19 cellular contexts compared by ENCODE assay signal in genomic region chr1:26811057-26811456, GRCh38. TPM values are rescaled to one million over a fixed set of nuclear protein-coding genes. Genes with fewer than 3 reads are reported as not detected.
DNase-seq lines count a peak whose midpoint lies in the region; ATAC-seq lines count a peak whose summit lies in the region.
"Had no signal": no experiment of that assay in that cellular context is flagged by ENCODE, and none has a peak within 500 bp of the region (broad histone marks: within the 10 kb centered on the region; RNA-seq: fewer than 3 reads in every experiment).

No MANE protein-coding gene starts in this region.

- no peaks in the 10 kb centered on the region for H3K36me3 Mint-ChIP-seq in activated T-helper 17 cell treated with anti-CD3 and anti-CD28 coated beads, Interleukin-2, amount 50 U/mL, for 72 hours (ENCODE audit: low read depth)
- H3K36me3 Mint-ChIP-seq in naive thymus-derived CD8-positive, alpha-beta T cell = no peaks in the 10 kb centered on the region
- H3K36me3 Mint-ChIP-seq: IgD-negative memory B cell had no signal

- no peak for ATAC-seq in activated T-helper 17 cell treated with anti-CD3 and anti-CD28 coated beads, Interleukin-2, amount 50 U/mL, for 72 hours (replicated peaks)
- ATAC-seq in naive thymus-derived CD8-positive, alpha-beta T cell = no peak
- ATAC-seq: A549, Right ventricle myocardium inferior had no signal

- H3K4me1 Mint-ChIP-seq in activated T-helper 17 cell treated with anti-CD3 and anti-CD28 coated beads, Interleukin-2, amount 50 U/mL, for 72 hours = peaks cover 18% of the 10 kb centered on the region
- peaks cover 0 to 14% (median 7%) of the 10 kb centered on the region in 4 donors for H3K4me1 Mint-ChIP-seq in naive thymus-derived CD8-positive, alpha-beta T cell

- no peaks in the 10 kb centered on the region for H3K9me3 Mint-ChIP-seq in activated T-helper 17 cell treated with anti-CD3 and anti-CD28 coated beads, Interleukin-2, amount 50 U/mL, for 72 hours
- H3K9me3 Mint-ChIP-seq in naive thymus-derived CD8-positive, alpha-beta T cell = no peaks in the 10 kb centered on the region
- H3K9me3 Mint-ChIP-seq: IgD-negative memory B cell had no signal

- DNase-seq in activated effector memory CD4-positive, alpha-beta T cell treated with anti-CD3 and anti-CD28 coated beads, Interleukin-2, amount 50 U/mL, for 16 hours = peak; percentile 33
- no peak for DNase-seq in activated effector memory CD4-positive, alpha-beta T cell treated with Interleukin-2 at 50 U/mL for 16 hours
- DNase-seq in OCI-M1 (lab: John Stamatoyannopoulos, UW) = peak; percentile 17
- no peak for DNase-seq in naive thymus-derived CD8-positive, alpha-beta T cell
- DNase-seq in foreskin melanocyte = no peak
- DNase-seq in HK-2 (ENCODE audit: unreplicated experiment) = no peak
- no peak for DNase-seq in DMS53 treated with DMSO at 0.1 percent for 48 hours (lab: John Stamatoyannopoulos, UW; ENCODE audit: unreplicated experiment)
- DNase-seq: DMS79, Karpas-422, MG63, NCI-H1048, NCI-H1436, NCI-H1930, NCI-H526 had no signal

- peak overlapping the region; percentile 56 for H3K27ac Mint-ChIP-seq in activated T-helper 17 cell treated with anti-CD3 and anti-CD28 coated beads, Interleukin-2, amount 50 U/mL, for 72 hours
- H3K27ac Mint-ChIP-seq in naive thymus-derived CD8-positive, alpha-beta T cell = peak overlapping the region in 7 of 10 donors; percentile 7 to 89 (median 88)

- POLR2A ChIA-PET in naive thymus-derived CD8-positive, alpha-beta T cell (lab: Charles Lee) = interaction anchor here (0.6 to 1.6 kb wide), 4 partner anchors 10 to 173 kb away, joined by 3 to 6 read pairs (median 4); partner anchors contain the start of gene ZDHHC18

- H3K4me3 Mint-ChIP-seq in activated T-helper 17 cell treated with anti-CD3 and anti-CD28 coated beads, Interleukin-2, amount 50 U/mL, for 72 hours = peak overlapping the region; percentile 36
- peak overlapping the region in 1 of 10 donors; percentile 52 for H3K4me3 Mint-ChIP-seq in naive thymus-derived CD8-positive, alpha-beta T cell
- H3K4me3 Mint-ChIP-seq: IgD-negative memory B cell had no signal

- H3K27me3 Mint-ChIP-seq in activated T-helper 17 cell treated with anti-CD3 and anti-CD28 coated beads, Interleukin-2, amount 50 U/mL, for 72 hours = no peaks in the 10 kb centered on the region
- H3K27me3 Mint-ChIP-seq in naive thymus-derived CD8-positive, alpha-beta T cell = no peaks in the 10 kb centered on the region
- H3K27me3 Mint-ChIP-seq: IgD-negative memory B cell had no signal

RNA-seq across cellular contexts. Expression of gene ZDHHC18, which starts 15.4 kb away (rescaled TPM):
- 10 to 100 TPM; 84.3 to 86.1 TPM for total RNA-seq in activated T-helper 17 cell treated with anti-CD3 and anti-CD28 coated beads, Interleukin-2, amount 50 U/mL, for 72 hours
- 10 to 100 TPM; 29.9 to 37.4 TPM for total RNA-seq in naive thymus-derived CD8-positive, alpha-beta T cell
- polyA plus RNA-seq in naive thymus-derived CD8-positive, alpha-beta T cell = 10 to 100 TPM in 2 of 3 donors, 1 to 10 TPM in 1; 4.6 to 17.2 (median 12.8) TPM

RNA-seq across cellular contexts. Expression of gene PIGV, which starts 23.3 kb away (rescaled TPM):
- total RNA-seq in activated T-helper 17 cell treated with anti-CD3 and anti-CD28 coated beads, Interleukin-2, amount 50 U/mL, for 72 hours = 10 to 100 TPM; 14.0 to 18.1 TPM
- total RNA-seq in naive thymus-derived CD8-positive, alpha-beta T cell = 10 to 100 TPM; 25.2 to 27.2 TPM
- 10 to 100 TPM in 1 of 3 donors, 1 to 10 TPM in 2; 8.2 to 14.4 (median 9.6) TPM for polyA plus RNA-seq in naive thymus-derived CD8-positive, alpha-beta T cell

RNA-seq across cellular contexts. Expression of gene SFN, which starts 51.9 kb away (rescaled TPM):
- total RNA-seq in activated T-helper 17 cell treated with anti-CD3 and anti-CD28 coated beads, Interleukin-2, amount 50 U/mL, for 72 hours = 1 to 10 TPM; 4.3 to 4.7 TPM
- total RNA-seq in naive thymus-derived CD8-positive, alpha-beta T cell = under 1 TPM; 0.38 to 0.47 TPM
- not detected for polyA plus RNA-seq in naive thymus-derived CD8-positive, alpha-beta T cell
- total RNA-seq: Right ventricle myocardium inferior, SK-MEL-5 had no signal
- polyA plus RNA-seq: IgD-negative memory B cell had no signal

Comparison
In these comparisons a context has a peak if more than half of its experiments do, and no peak if none do; other contexts are left out.
1. DNase-seq: peak in activated effector memory CD4-positive, alpha-beta T cell treated with anti-CD3 and anti-CD28 coated beads, Interleukin-2, amount 50 U/mL, for 16 hours (single experiment) and OCI-M1 (single experiment); none in activated effector memory CD4-positive, alpha-beta T cell treated with Interleukin-2 at 50 U/mL for 16 hours (single experiment), naive thymus-derived CD8-positive, alpha-beta T cell (0 of 10), foreskin melanocyte (single experiment), HK-2 (single experiment) and DMS53 treated with DMSO at 0.1 percent for 48 hours (single experiment).